In genomic region chr3:44648564-44649229, GRCh38 we compare ENCODE assay signal across 8 cellular contexts. TPM values are rescaled to one million over a fixed set of nuclear protein-coding genes. Genes with fewer than 3 reads are reported as not detected.
DNase-seq lines count a peak whose midpoint lies in the region; ATAC-seq, FAIRE-seq and TF ChIP-seq lines count a peak whose summit lies in the region.

TSS of gene ZNF35 (plus strand) at chr3:44648732. CDS start at chr3:44651068, 2,336 bp downstream.

- in situ Hi-C loops in HAP-1 (cut with MboI; ENCODE audit: low sequenced_read_pairs): no loop called here

- H3K27ac ChIP-seq in Peyer's patch (peak within 1 kb of the TSS; percentile 47 to 63 (median 52)), astrocyte (ENCODE audit: low read depth, low read length) (peak within 1 kb of the TSS; percentile 64), right cardiac atrium (ENCODE audit: low read length) (peak within 1 kb of the TSS; percentile 63)

- ATAC-seq in GM21576 (IDR thresholded peaks at IDR 0.05; ENCODE audit: unreplicated experiment) (peak; percentile 95), right cardiac atrium (peak; percentile 96 to 98)

- TF ChIP-seq CTCF in Peyer's patch (IDR thresholded peaks at IDR 0.05) (no peak), astrocyte (IDR thresholded peaks at IDR 0.05; ENCODE audit: insufficient read depth, low read depth, low read length) (no peak)

- intact Hi-C loops in right cardiac atrium (cut with DNase I) (no loop called here), posterior cingulate gyrus (cut with DNase I) (loop anchor here (1.0 kb wide), 1 partner anchor 24 kb away; no protein-coding TSS in a partner anchor)

- H3K4me3 ChIP-seq in Peyer's patch (peak within 1 kb of the TSS; percentile 83 to 90 (median 86)), astrocyte (ENCODE audit: insufficient read depth, low read depth, low read length) (peak within 1 kb of the TSS; percentile 77), right cardiac atrium (ENCODE audit: low read length) (peak within 1 kb of the TSS; percentile 97), HAP-1 (no peak within 1 kb of the TSS)

- H3K27ac Mint-ChIP-seq in astrocyte (ENCODE audit: unreplicated experiment): peak within 1 kb of the TSS; percentile 92

- peaks cover 31% of the 10 kb centered on the region for H3K79me2 ChIP-seq in astrocyte (ENCODE audit: insufficient read depth, low read length)

- H3K4me1 ChIP-seq in Peyer's patch (peaks cover 0 to 8% (median 0%) of the 10 kb centered on the region in 4 donors), astrocyte (ENCODE audit: insufficient read depth, low read length) (no peaks in the 10 kb centered on the region), right cardiac atrium (ENCODE audit: control insufficient read depth, insufficient read depth, low read length) (peaks cover 1% of the 10 kb centered on the region), HAP-1 (no peaks in the 10 kb centered on the region)

- H2AFZ ChIP-seq in astrocyte (ENCODE audit: low read depth, low read length): peak within 1 kb of the TSS; percentile 62

- no peak for TF ChIP-seq POLR2A in Peyer's patch (IDR thresholded peaks at IDR 0.05)

- DNase-seq in GF-D8 (lab: John Stamatoyannopoulos, UW) (peak; percentile 16), HuH-7.5 (ENCODE audit: low spot score) (peak; percentile 67), Peyer's patch (peak; percentile 65 to 87 (median 77)), astrocyte (ENCODE audit: low read depth) (peak; percentile 90), right cardiac atrium (peak; percentile 83 to 91 (median 88)), posterior cingulate gyrus (peak; percentile 77 to 98 (median 89)), HAP-1 (ENCODE audit: low spot score in 2 of 2) (no peak)

- FAIRE-seq in astrocyte (lab: Jason Lieb, UNC): no peak

- peaks cover 0 to 7% (median 0%) of the 10 kb centered on the region in 4 donors for H3K9me3 ChIP-seq in Peyer's patch
- peaks cover 13% of the 10 kb centered on the region for H3K9me3 ChIP-seq in astrocyte (ENCODE audit: insufficient read depth, low read depth, low read length)
- no peaks in the 10 kb centered on the region for H3K9me3 ChIP-seq in right cardiac atrium (ENCODE audit: control insufficient read depth, low read length)
- no peaks in the 10 kb centered on the region for H3K9me3 ChIP-seq in HAP-1

- peak within 1 kb of the TSS; percentile 91 for H3K4me3 Mint-ChIP-seq in astrocyte (ENCODE audit: unreplicated experiment)

- peak within 1 kb of the TSS; percentile 88 for H3K4me2 ChIP-seq in astrocyte (ENCODE audit: low read length)

- peaks cover 30% of the 10 kb centered on the region for H3K36me3 Mint-ChIP-seq in astrocyte (ENCODE audit: low read depth, unreplicated experiment)

- H3K9me3 Mint-ChIP-seq in astrocyte (ENCODE audit: unreplicated experiment): peaks cover 2% of the 10 kb centered on the region

- H3K27me3 Mint-ChIP-seq in astrocyte (ENCODE audit: low read depth, unreplicated experiment): no peaks in the 10 kb centered on the region

- H3K27me3 ChIP-seq in Peyer's patch (no peaks in the 10 kb centered on the region), astrocyte (ENCODE audit: insufficient read depth, low read length) (no peaks in the 10 kb centered on the region), right cardiac atrium (ENCODE audit: control insufficient read depth, insufficient read depth) (no peaks in the 10 kb centered on the region), HAP-1 (ENCODE audit: low read depth) (no peaks in the 10 kb centered on the region)

- WGBS in right cardiac atrium: under 1% methylated on average over 37 of the region's 37 CpGs

- no peaks in the 10 kb centered on the region for H4K20me1 ChIP-seq in astrocyte (ENCODE audit: insufficient read depth, low read length)

- peaks cover 9% of the 10 kb centered on the region for H3K4me1 Mint-ChIP-seq in astrocyte (ENCODE audit: low read depth, unreplicated experiment)

- H3K36me3 ChIP-seq in Peyer's patch (peaks cover 0 to 30% (median 0%) of the 10 kb centered on the region in 3 donors), astrocyte (ENCODE audit: insufficient read depth, low read length) (peaks cover 31% of the 10 kb centered on the region), HAP-1 (replicated peaks) (no peaks in the 10 kb centered on the region)

- H3K9ac ChIP-seq in astrocyte (ENCODE audit: low read length): peak within 1 kb of the TSS; percentile 90

RNA-seq across cellular contexts. Expression of gene ZNF35, which starts in this region (rescaled TPM):
- total RNA-seq in Peyer's patch (10 to 100 TPM in 2 of 4 donors, 1 to 10 TPM in 2; 7.2 to 21.5 (median 10.3) TPM), astrocyte (14.5 and 16.8 TPM in 2 replicates), right cardiac atrium (10 to 100 TPM in 1 of 4 donors, 1 to 10 TPM in 3; 6.1 to 12.7 (median 7.7) TPM)
- 3.5 TPM for polyA plus RNA-seq in right cardiac atrium

Comparison
In these comparisons a context has a peak if more than half of its experiments do, and no peak if none do; other contexts are left out.
1. DNase-seq: peak in GF-D8 (single experiment), HuH-7.5 (single experiment), Peyer's patch (3 of 3), astrocyte (single experiment), right cardiac atrium (3 of 3) and posterior cingulate gyrus (10 of 10); none in HAP-1 (0 of 2).
2. Peak in every context shown above with its lines, with median percentiles within 50 percentile points of each other: H3K27ac ChIP-seq.